ENCODE assay signal across 16 cellular contexts in the genomic region with DNA sequence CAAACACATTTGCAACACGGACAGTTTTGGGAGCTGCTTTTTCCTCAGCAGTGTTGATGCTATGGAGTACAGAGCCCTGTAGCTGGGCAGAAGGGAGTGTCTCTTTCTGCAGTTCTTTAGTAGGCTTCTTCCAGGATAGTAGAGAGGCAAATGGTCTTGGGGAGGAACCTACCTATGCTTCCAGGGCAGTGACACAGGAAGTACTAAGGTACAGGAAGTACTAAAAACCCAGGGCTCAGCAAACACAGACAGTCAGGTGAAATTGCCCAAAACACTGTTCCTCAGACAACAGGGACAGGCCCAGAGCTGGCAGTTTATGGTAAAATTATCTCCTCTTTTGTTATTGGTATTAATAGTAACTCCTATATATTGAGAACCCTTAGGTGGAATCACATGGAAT.
"Had no signal": no experiment of that assay in that cellular context is flagged by ENCODE, and none has a peak within 500 bp of the region (broad histone marks: within the 10 kb centered on the region; RNA-seq: fewer than 3 reads in every experiment).

No MANE protein-coding gene starts in this region.

- H3K27ac Mint-ChIP-seq: activated CD4-positive, alpha-beta memory T cell treated with anti-CD3 and anti-CD28 coated beads, Interleukin-2, amount 10 ng/mL, durations not matched to agents 7 days and 5 days; activated CD8-positive, alpha-beta memory T cell treated with anti-CD3 and anti-CD28 coated beads, Interleukin-2, amount 10 ng/mL, durations not matched to agents 7 days and 5 days; activated naive CD8-positive, alpha-beta T cell treated with anti-CD3 and anti-CD28 coated beads for 36 hours; memory B cell; naive thymus-derived CD4-positive, alpha-beta T cell; stimulated activated effector memory CD8-positive, alpha-beta T cell treated with anti-CD3 and anti-CD28 coated beads, Interleukin-12 subunit alpha, Interleukin-12 subunit beta, amount 100 ng/mL, for 72 hours had no signal

- H3K9me3 ChIP-seq: body of pancreas, ovary, thoracic aorta, upper lobe of right lung had no signal

- H3K4me3 ChIP-seq: body of pancreas, mucosa of descending colon, upper lobe of right lung had no signal

- H3K27me3 ChIP-seq: body of pancreas, ovary, upper lobe of right lung had no signal

- H3K36me3 Mint-ChIP-seq: activated CD8-positive, alpha-beta memory T cell treated with anti-CD3 and anti-CD28 coated beads, Interleukin-2, amount 10 ng/mL, durations not matched to agents 7 days and 5 days; activated naive CD8-positive, alpha-beta T cell treated with anti-CD3 and anti-CD28 coated beads for 36 hours; memory B cell; stimulated activated effector memory CD8-positive, alpha-beta T cell treated with anti-CD3 and anti-CD28 coated beads, Interleukin-12 subunit alpha, Interleukin-12 subunit beta, amount 100 ng/mL, for 72 hours had no signal

- H3K36me3 ChIP-seq: ovary, thoracic aorta, upper lobe of right lung had no signal

- H3K4me3 Mint-ChIP-seq: activated CD4-positive, alpha-beta memory T cell treated with anti-CD3 and anti-CD28 coated beads, Interleukin-2, amount 10 ng/mL, durations not matched to agents 7 days and 5 days; activated CD8-positive, alpha-beta memory T cell treated with anti-CD3 and anti-CD28 coated beads, Interleukin-2, amount 10 ng/mL, durations not matched to agents 7 days and 5 days; activated naive CD8-positive, alpha-beta T cell treated with anti-CD3 and anti-CD28 coated beads for 36 hours; memory B cell; stimulated activated effector memory CD8-positive, alpha-beta T cell treated with anti-CD3 and anti-CD28 coated beads, Interleukin-12 subunit alpha, Interleukin-12 subunit beta, amount 100 ng/mL, for 72 hours had no signal

- H3K9me3 Mint-ChIP-seq: stimulated activated effector memory CD8-positive, alpha-beta T cell treated with anti-CD3 and anti-CD28 coated beads, Interleukin-12 subunit alpha, Interleukin-12 subunit beta, amount 100 ng/mL, for 72 hours had no signal

- ATAC-seq: activated CD8-positive, alpha-beta memory T cell treated with anti-CD3 and anti-CD28 coated beads, Interleukin-2, amount 10 ng/mL, durations not matched to agents 7 days and 5 days; left ventricle myocardium superior; naive thymus-derived CD4-positive, alpha-beta T cell; stimulated activated effector memory CD8-positive, alpha-beta T cell treated with anti-CD3 and anti-CD28 coated beads, Interleukin-12 subunit alpha, Interleukin-12 subunit beta, amount 100 ng/mL, for 72 hours had no signal

- DNase-seq: activated CD4-positive, alpha-beta memory T cell treated with anti-CD3 and anti-CD28 coated beads, Interleukin-2, amount 10 ng/mL, durations not matched to agents 7 days and 5 days; activated CD4-positive, alpha-beta T cell treated with anti-CD3 and anti-CD28 coated beads for 48 hours; activated CD4-positive, CD25-positive, alpha-beta regulatory T cell; activated CD8-positive, alpha-beta memory T cell treated with anti-CD3 and anti-CD28 coated beads, Interleukin-2, amount 10 ng/mL, durations not matched to agents 7 days and 5 days; activated naive CD8-positive, alpha-beta T cell treated with anti-CD3 and anti-CD28 coated beads for 36 hours; body of pancreas; effector memory CD4-positive, alpha-beta T cell; left ventricle myocardium superior; naive thymus-derived CD4-positive, alpha-beta T cell; ovary; stimulated activated CD4-positive, alpha-beta T cell treated with anti-CD3 and anti-CD28 coated beads, Interleukin-4, amount 100 ng/mL, for 24 hours; upper lobe of right lung had no signal
